1 cellular context compared by ENCODE assay signal in the genomic region with DNA sequence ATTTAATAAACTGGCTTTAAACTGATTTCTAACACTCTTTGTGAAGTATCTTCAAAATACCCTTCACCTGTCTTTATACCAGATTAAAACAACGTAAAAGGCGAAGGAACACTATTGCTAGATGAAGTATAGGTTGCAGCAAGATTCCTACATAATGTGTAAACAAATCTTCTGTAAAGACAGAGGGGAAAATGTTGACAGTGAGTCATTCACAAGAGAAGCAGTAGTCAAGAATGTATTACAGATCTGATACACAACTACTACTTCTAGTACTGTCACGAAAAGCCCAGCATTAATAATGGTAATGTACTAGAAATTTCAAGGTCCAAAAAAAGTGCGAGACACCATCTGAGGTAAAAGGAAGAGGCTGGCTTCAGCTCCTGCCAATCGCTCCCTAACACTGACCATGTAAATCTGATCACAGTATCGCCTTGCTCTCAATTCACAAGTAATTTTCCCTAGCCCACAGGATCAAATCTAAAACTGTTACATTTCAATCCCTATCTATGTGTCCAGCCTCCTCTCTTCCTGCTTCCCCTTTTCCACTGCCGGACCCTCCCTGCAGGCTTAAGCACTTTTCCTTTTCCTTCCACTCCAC.
TF ChIP-seq lines count a peak whose summit lies in the region.

No MANE protein-coding gene starts in this region.

TF ChIP-seq in IMR-90, 13 proteins besides CTCF, POLR2A, EP300 and RAD21:
- TF ChIP-seq NFE2L2 (IDR thresholded peaks at IDR 0.05; ENCODE audit: low read depth, low read length) (no peak), MAFK (IDR thresholded peaks at IDR 0.05; ENCODE audit: low read depth, low read length) (no peak), BHLHE40 (IDR thresholded peaks at IDR 0.05; ENCODE audit: low read depth, low read length) (no peak), CEBPB (IDR thresholded peaks at IDR 0.05; ENCODE audit: low read depth, low read length) (no peak), ELK1 (IDR thresholded peaks at IDR 0.05; ENCODE audit: borderline replicate concordance, low read depth, low read length) (no peak), RCOR1 (IDR thresholded peaks at IDR 0.05; ENCODE audit: insufficient replicate concordance, low read length) (no peak), USF2 (IDR thresholded peaks at IDR 0.05; ENCODE audit: low read depth, low read length) (no peak), CHD1 (IDR thresholded peaks at IDR 0.05; ENCODE audit: low read depth, low read length) (no peak), MAZ (IDR thresholded peaks at IDR 0.05; ENCODE audit: borderline replicate concordance, low read depth, low read length) (no peak)
